Comparison of ENCODE assay signal across 1 cellular context in the genomic region with DNA sequence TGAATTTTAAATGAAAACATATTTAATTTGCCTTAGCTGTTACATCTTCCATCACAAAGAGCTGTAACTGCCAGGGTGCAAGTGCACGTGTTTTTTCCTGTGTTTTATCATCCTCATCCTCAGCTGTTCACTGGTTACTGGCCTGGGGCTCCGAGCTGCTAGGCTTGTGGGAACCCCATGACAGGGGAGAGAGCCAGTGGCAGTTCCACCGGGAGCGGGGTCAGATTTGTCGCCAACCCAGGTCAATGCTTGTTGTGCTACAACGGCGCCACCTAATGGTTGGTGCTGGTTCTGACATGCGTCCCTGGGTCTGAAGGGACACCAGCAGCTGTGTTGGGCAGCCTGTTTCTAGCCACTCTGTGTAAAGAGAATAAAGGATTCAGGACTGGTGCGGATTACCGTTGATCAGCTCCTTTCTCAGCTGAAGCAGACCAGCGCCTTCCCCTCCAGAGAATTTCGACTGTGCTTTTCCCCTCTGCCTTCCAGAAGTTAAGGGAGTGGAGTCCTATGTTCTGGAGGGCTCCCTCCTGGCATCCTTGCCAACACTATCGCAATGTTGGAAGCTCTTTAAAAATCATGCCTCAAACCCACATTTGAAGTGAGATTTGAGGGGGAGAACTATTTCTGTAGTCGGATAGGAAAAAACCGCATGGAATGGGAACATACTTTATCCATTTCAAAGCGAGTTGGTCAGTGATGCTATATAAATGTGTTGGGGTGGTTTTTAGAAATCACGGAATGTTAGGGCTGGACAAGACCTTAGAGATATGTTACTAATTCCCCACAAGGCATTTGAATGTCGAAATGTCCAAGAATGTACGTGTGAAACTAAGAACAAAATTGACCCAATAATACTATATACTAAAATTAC.
A peak's percentile ranks its signal among the peaks of the same experiment; 100 is the strongest.
TF ChIP-seq lines count a peak whose summit lies in the region.

No MANE protein-coding gene starts in this region.

TF ChIP-seq in HepG2, 621 proteins besides CTCF, POLR2A, EP300 and RAD21 (continued from another document and continues in another):
- TF ChIP-seq ZNF282 (IDR thresholded peaks at IDR 0.05; ENCODE audit: partially characterized antibody) = no peak
- TF ChIP-seq ELF3 (CRISPR knock-in tag; IDR thresholded peaks at IDR 0.05) = peak; percentile 61; the same call in 1 of the 2 replicates
- no peak for TF ChIP-seq REXO4 (CRISPR knock-in tag; IDR thresholded peaks at IDR 0.05; ENCODE audit: borderline replicate concordance)
- TF ChIP-seq, protein P1, sequence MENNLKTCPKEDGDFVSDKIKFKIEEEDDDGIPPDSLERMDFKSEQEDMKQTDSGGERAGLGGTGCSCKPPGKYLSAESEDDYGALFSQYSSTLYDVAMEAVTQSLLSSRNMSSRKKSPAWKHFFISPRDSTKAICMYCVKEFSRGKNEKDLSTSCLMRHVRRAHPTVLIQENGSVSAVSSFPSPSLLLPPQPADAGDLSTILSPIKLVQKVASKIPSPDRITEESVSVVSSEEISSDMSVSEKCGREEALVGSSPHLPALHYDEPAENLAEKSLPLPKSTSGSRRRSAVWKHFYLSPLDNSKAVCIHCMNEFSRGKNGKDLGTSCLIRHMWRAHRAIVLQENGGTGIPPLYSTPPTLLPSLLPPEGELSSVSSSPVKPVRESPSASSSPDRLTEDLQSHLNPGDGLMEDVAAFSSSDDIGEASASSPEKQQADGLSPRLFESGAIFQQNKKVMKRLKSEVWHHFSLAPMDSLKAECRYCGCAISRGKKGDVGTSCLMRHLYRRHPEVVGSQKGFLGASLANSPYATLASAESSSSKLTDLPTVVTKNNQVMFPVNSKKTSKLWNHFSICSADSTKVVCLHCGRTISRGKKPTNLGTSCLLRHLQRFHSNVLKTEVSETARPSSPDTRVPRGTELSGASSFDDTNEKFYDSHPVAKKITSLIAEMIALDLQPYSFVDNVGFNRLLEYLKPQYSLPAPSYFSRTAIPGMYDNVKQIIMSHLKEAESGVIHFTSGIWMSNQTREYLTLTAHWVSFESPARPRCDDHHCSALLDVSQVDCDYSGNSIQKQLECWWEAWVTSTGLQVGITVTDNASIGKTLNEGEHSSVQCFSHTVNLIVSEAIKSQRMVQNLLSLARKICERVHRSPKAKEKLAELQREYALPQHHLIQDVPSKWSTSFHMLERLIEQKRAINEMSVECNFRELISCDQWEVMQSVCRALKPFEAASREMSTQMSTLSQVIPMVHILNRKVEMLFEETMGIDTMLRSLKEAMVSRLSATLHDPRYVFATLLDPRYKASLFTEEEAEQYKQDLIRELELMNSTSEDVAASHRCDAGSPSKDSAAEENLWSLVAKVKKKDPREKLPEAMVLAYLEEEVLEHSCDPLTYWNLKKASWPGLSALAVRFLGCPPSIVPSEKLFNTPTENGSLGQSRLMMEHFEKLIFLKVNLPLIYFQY (CRISPR knock-in tag; IDR thresholded peaks at IDR 0.05; ENCODE audit: borderline replicate concordance) = peak; percentile 67; the same call in 1 of the 2 replicates
- TF ChIP-seq, protein P2, sequence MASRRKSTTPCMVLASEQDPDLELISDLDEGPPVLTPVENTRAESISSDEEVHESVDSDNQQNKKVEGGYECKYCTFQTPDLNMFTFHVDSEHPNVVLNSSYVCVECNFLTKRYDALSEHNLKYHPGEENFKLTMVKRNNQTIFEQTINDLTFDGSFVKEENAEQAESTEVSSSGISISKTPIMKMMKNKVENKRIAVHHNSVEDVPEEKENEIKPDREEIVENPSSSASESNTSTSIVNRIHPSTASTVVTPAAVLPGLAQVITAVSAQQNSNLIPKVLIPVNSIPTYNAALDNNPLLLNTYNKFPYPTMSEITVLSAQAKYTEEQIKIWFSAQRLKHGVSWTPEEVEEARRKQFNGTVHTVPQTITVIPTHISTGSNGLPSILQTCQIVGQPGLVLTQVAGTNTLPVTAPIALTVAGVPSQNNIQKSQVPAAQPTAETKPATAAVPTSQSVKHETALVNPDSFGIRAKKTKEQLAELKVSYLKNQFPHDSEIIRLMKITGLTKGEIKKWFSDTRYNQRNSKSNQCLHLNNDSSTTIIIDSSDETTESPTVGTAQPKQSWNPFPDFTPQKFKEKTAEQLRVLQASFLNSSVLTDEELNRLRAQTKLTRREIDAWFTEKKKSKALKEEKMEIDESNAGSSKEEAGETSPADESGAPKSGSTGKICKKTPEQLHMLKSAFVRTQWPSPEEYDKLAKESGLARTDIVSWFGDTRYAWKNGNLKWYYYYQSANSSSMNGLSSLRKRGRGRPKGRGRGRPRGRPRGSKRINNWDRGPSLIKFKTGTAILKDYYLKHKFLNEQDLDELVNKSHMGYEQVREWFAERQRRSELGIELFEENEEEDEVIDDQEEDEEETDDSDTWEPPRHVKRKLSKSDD (CRISPR knock-in tag; IDR thresholded peaks at IDR 0.05; ENCODE audit: low read depth) = 0 out of 2 replicates have a peak, but pooled peaks have one; percentile 41
- peak; percentile 62 for TF ChIP-seq FOXA3 (CRISPR knock-in tag; IDR thresholded peaks at IDR 0.05)
- 0 out of 2 replicates have a peak, but pooled peaks have one; percentile 21 for TF ChIP-seq ZNF792 (CRISPR knock-in tag; IDR thresholded peaks at IDR 0.05)
- TF ChIP-seq ZNF224 (CRISPR knock-in tag; IDR thresholded peaks at IDR 0.05) = no peak
- TF ChIP-seq ZNF34 (CRISPR knock-in tag; IDR thresholded peaks at IDR 0.05; ENCODE audit: borderline replicate concordance) = peak; percentile 78; the same call in 1 of the 2 replicates
- TF ChIP-seq, protein P3, sequence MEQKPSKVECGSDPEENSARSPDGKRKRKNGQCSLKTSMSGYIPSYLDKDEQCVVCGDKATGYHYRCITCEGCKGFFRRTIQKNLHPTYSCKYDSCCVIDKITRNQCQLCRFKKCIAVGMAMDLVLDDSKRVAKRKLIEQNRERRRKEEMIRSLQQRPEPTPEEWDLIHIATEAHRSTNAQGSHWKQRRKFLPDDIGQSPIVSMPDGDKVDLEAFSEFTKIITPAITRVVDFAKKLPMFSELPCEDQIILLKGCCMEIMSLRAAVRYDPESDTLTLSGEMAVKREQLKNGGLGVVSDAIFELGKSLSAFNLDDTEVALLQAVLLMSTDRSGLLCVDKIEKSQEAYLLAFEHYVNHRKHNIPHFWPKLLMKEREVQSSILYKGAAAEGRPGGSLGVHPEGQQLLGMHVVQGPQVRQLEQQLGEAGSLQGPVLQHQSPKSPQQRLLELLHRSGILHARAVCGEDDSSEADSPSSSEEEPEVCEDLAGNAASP (CRISPR knock-in tag; IDR thresholded peaks at IDR 0.05; ENCODE audit: borderline replicate concordance) = peak; percentile 72; the same call in 1 of the 2 replicates
- no peak for TF ChIP-seq NCOA5 (CRISPR knock-in tag; IDR thresholded peaks at IDR 0.05)
- peak; percentile 85; the same call in 1 of the 2 replicates for TF ChIP-seq BORCS8-MEF2B (CRISPR knock-in tag; IDR thresholded peaks at IDR 0.05)
- no peak for TF ChIP-seq ZNF800 (CRISPR knock-in tag; IDR thresholded peaks at IDR 0.05)
- TF ChIP-seq ZNF678 (CRISPR knock-in tag; IDR thresholded peaks at IDR 0.05) = no peak
- TF ChIP-seq ZFP90 (CRISPR knock-in tag; IDR thresholded peaks at IDR 0.05; ENCODE audit: borderline replicate concordance) = 0 out of 2 replicates have a peak, but pooled peaks have one; percentile 36
- no peak for TF ChIP-seq TEAD2 (CRISPR knock-in tag; IDR thresholded peaks at IDR 0.05)
- no peak; the same call in 1 of the 2 replicates for TF ChIP-seq ZNF788 (CRISPR knock-in tag; IDR thresholded peaks at IDR 0.05; ENCODE audit: borderline replicate concordance)
- TF ChIP-seq ZNF264 (CRISPR knock-in tag; IDR thresholded peaks at IDR 0.05) = peak; percentile 47; the same call in 1 of the 2 replicates
- TF ChIP-seq, protein P4, sequence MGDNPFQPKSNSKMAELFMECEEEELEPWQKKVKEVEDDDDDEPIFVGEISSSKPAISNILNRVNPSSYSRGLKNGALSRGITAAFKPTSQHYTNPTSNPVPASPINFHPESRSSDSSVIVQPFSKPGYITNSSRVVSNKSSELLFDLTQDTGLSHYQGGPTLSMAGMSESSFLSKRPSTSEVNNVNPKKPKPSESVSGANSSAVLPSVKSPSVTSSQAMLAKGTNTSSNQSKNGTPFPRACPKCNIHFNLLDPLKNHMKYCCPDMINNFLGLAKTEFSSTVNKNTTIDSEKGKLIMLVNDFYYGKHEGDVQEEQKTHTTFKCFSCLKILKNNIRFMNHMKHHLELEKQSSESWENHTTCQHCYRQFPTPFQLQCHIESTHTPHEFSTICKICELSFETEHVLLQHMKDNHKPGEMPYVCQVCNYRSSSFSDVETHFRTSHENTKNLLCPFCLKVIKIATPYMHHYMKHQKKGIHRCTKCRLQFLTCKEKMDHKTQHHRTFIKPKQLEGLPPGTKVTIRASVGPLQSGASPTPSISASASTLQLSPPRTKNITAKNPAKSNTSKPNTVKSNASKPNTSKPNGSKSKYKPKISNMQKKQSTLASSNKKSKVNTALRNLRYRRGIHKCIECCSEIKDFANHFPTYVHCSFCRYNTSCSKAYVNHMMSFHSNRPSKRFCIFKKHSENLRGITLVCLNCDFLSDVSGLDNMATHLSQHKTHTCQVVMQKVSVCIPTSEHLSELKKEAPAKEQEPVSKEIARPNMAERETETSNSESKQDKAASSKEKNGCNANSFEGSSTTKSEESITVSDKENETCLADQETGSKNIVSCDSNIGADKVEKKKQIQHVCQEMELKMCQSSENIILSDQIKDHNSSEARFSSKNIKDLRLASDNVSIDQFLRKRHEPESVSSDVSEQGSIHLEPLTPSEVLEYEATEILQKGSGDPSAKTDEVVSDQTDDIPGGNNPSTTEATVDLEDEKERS (CRISPR knock-in tag; IDR thresholded peaks at IDR 0.05) = peak; percentile 38; the same call in 1 of the 2 replicates
- no peak for TF ChIP-seq ZSCAN12 (CRISPR knock-in tag; IDR thresholded peaks at IDR 0.05)
- peak; percentile 63; the same call in 1 of the 2 replicates for TF ChIP-seq RXRB (CRISPR knock-in tag; IDR thresholded peaks at IDR 0.05; ENCODE audit: borderline replicate concordance)
- TF ChIP-seq SPEN (CRISPR knock-in tag; IDR thresholded peaks at IDR 0.05; ENCODE audit: low read depth) = 0 out of 2 replicates have a peak, but pooled peaks have one; percentile 37
- TF ChIP-seq MXD3 (CRISPR knock-in tag; IDR thresholded peaks at IDR 0.05) = 0 out of 2 replicates have a peak, but pooled peaks have one; percentile 52
- TF ChIP-seq ZMYM4 (CRISPR knock-in tag; IDR thresholded peaks at IDR 0.05) = peak; percentile 76
- TF ChIP-seq ARID5B (CRISPR knock-in tag; IDR thresholded peaks at IDR 0.05) = peak; percentile 67
- TF ChIP-seq, protein P5, sequence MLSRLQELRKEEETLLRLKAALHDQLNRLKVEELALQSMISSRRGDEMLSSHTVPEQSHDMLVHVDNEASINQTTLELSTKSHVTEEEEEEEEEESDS (CRISPR knock-in tag; IDR thresholded peaks at IDR 0.05; ENCODE audit: borderline replicate concordance) = peak; percentile 69; the same call in 1 of the 2 replicates
